21 cellular contexts compared by ENCODE assay signal in genomic region chr1:232137066-232137465, GRCh38.
"Had no signal": no experiment of that assay in that cellular context is flagged by ENCODE, and none has a peak within 500 bp of the region (broad histone marks: within the 10 kb centered on the region; RNA-seq: fewer than 3 reads in every experiment).

No MANE protein-coding gene starts in this region.

- H3K27ac Mint-ChIP-seq: activated CD4-positive, alpha-beta memory T cell treated with anti-CD3 and anti-CD28 coated beads, Interleukin-2, amount 10 ng/mL, durations not matched to agents 7 days and 5 days; activated CD4-positive, alpha-beta T cell treated with anti-CD3 and anti-CD28 coated beads for 36 hours; activated naive CD4-positive, alpha-beta T cell treated with anti-CD3 and anti-CD28 coated beads, Interleukin-2, amount 10 ng/mL, durations not matched to agents 7 days and 5 days; activated naive CD8-positive, alpha-beta T cell treated with anti-CD3 and anti-CD28 coated beads for 36 hours; activated T-helper 2 cell treated with anti-CD3 and anti-CD28 coated beads, Interferon-gamma antibody, Interleukin-2, Interleukin-4, amounts not matched to agents 10 μg/mL and 5 μg/mL and 100 μg/mL, durations not matched to agents 14 hours and 24 hours and 36 hours; T-helper 17 cell had no signal

- H3K36me3 Mint-ChIP-seq: activated naive CD4-positive, alpha-beta T cell treated with anti-CD3 and anti-CD28 coated beads, Interleukin-2, amount 10 ng/mL, durations not matched to agents 7 days and 5 days had no signal

- H3K9me3 Mint-ChIP-seq: activated T-helper 2 cell treated with anti-CD3 and anti-CD28 coated beads, Interferon-gamma antibody, Interleukin-2, Interleukin-4, amounts not matched to agents 10 μg/mL and 5 μg/mL and 100 μg/mL, durations not matched to agents 14 hours and 24 hours and 36 hours had no signal

- H3K4me1 Mint-ChIP-seq: activated CD4-positive, alpha-beta memory T cell treated with anti-CD3 and anti-CD28 coated beads, Interleukin-2, amount 10 ng/mL, durations not matched to agents 7 days and 5 days; activated CD4-positive, alpha-beta T cell treated with anti-CD3 and anti-CD28 coated beads for 36 hours; activated naive CD4-positive, alpha-beta T cell treated with anti-CD3 and anti-CD28 coated beads, Interleukin-2, amount 10 ng/mL, durations not matched to agents 7 days and 5 days; activated naive CD8-positive, alpha-beta T cell treated with anti-CD3 and anti-CD28 coated beads for 36 hours; T-helper 17 cell had no signal

- H3K27me3 Mint-ChIP-seq: activated naive CD4-positive, alpha-beta T cell treated with anti-CD3 and anti-CD28 coated beads, Interleukin-2, amount 10 ng/mL, durations not matched to agents 7 days and 5 days; T-helper 17 cell had no signal

- H3K4me3 Mint-ChIP-seq: activated CD4-positive, alpha-beta memory T cell treated with anti-CD3 and anti-CD28 coated beads, Interleukin-2, amount 10 ng/mL, durations not matched to agents 7 days and 5 days; activated CD4-positive, alpha-beta T cell treated with anti-CD3 and anti-CD28 coated beads for 36 hours; activated naive CD4-positive, alpha-beta T cell treated with anti-CD3 and anti-CD28 coated beads, Interleukin-2, amount 10 ng/mL, durations not matched to agents 7 days and 5 days; activated naive CD8-positive, alpha-beta T cell treated with anti-CD3 and anti-CD28 coated beads for 36 hours; T-helper 17 cell had no signal

- DNase-seq: activated CD4-positive, alpha-beta memory T cell treated with anti-CD3 and anti-CD28 coated beads, Interleukin-2, amount 10 ng/mL, durations not matched to agents 7 days and 5 days; activated CD4-positive, alpha-beta T cell treated with anti-CD3 and anti-CD28 coated beads for 36 hours; activated CD4-positive, alpha-beta T cell treated with anti-CD3 and anti-CD28 coated beads, Interleukin-2, amount 50 U/mL, for 1 hour; activated gamma-delta T cell treated with Interleukin-2 at 50 U/mL for 16 hours; activated naive CD4-positive, alpha-beta T cell treated with anti-CD3 and anti-CD28 coated beads, Interleukin-2, amount 10 ng/mL, durations not matched to agents 7 days and 5 days; activated naive CD8-positive, alpha-beta T cell treated with anti-CD3 and anti-CD28 coated beads for 36 hours; activated T-cell treated with anti-CD3 and anti-CD28 coated beads for 4 hours; activated T-cell treated with anti-CD3 and anti-CD28 coated beads, Interleukin-2, amount 50 U/mL, for 48 hours; brain microvascular endothelial cell; NCI-H1092; NCI-H1417; NCI-H1694 treated with DMSO at 0.1 percent for 48 hours; NCI-H2029 treated with DMSO at 0.1 percent for 48 hours; NCI-H446; NCI-H524; NCI-H82; PC-9; SHP77 treated with DMSO at 0.1 percent for 48 hours; T-helper 17 cell; T-helper 9 cell had no signal
